Comparison of ENCODE assay signal across 11 cellular contexts in genomic region chr1:234271243-234271606, GRCh38.
A peak's percentile ranks its signal among the peaks of the same experiment; 100 is the strongest.
DNase-seq lines count a peak whose midpoint lies in the region; ATAC-seq, FAIRE-seq and TF ChIP-seq lines count a peak whose summit lies in the region.
"Had no signal": no experiment of that assay in that cellular context is flagged by ENCODE, and none has a peak within 500 bp of the region (broad histone marks: within the 10 kb centered on the region; RNA-seq: fewer than 3 reads in every experiment).

No MANE protein-coding gene starts in this region.

- no peak for TF ChIP-seq CTCF in A673 (conservative IDR thresholded peaks at IDR 0.05; ENCODE audit: low read depth, low read length)

- no peaks in the 10 kb centered on the region for H3K9me3 ChIP-seq in A673 (ENCODE audit: low read depth, low read length, poor library complexity, severe bottlenecking)

- CTCF ChIA-PET in A673 (lab: Charles Lee): interaction anchor here (1.0 kb wide), 1 partner anchor 58 kb away, joined by 3 read pairs; no protein-coding TSS in a partner anchor

- peak; percentile 98 for ATAC-seq in GM18870 (IDR thresholded peaks at IDR 0.05; ENCODE audit: unreplicated experiment)
- ATAC-seq in GM21786 (IDR thresholded peaks at IDR 0.05; ENCODE audit: unreplicated experiment): peak; percentile 98
- ATAC-seq in HG03354 (IDR thresholded peaks at IDR 0.05; ENCODE audit: poor library complexity, severe bottlenecking, unreplicated experiment): peak; percentile 97

- no peaks in the 10 kb centered on the region for H3K36me3 ChIP-seq in A673 (ENCODE audit: insufficient read depth, low read length, poor library complexity, severe bottlenecking)

- H3K4me1 ChIP-seq in A673 (ENCODE audit: insufficient read depth, low read length, poor library complexity, severe bottlenecking): peaks cover 19% of the 10 kb centered on the region

- intact Hi-C loops in A673 (cut with micrococcal nuclease; ENCODE audit: unreplicated experiment): no loop called here

- peak overlapping the region; percentile 9 for H3K4me3 ChIP-seq in A673 (ENCODE audit: low read depth, low read length, poor library complexity, severe bottlenecking)

- FAIRE-seq in HTR-8/SVneo (lab: Jason Lieb, UNC): no peak

- BruUV-seq in A673 (replicated peaks; lab: Mats Ljungman, UMichigan): no TSS peak

- peak overlapping the region; percentile 60 for H3K27ac ChIP-seq in A673 (ENCODE audit: low read depth, low read length, poor library complexity, severe bottlenecking)

- no peak for DNase-seq in A673 (ENCODE audit: low spot score)
- DNase-seq in NCI-H128 (lab: John Stamatoyannopoulos, UW; ENCODE audit: unreplicated experiment): no peak
- DNase-seq in iPS-NIHi11 (ENCODE audit: low spot score): no peak
- DNase-seq in HTR-8/SVneo (ENCODE audit: insufficient read length, low spot score): no peak
- no peak for DNase-seq in putamen (ENCODE audit: low spot score)
- DNase-seq: amygdala, Karpas-422, kidney glomerular epithelial cell had no signal

- no peaks in the 10 kb centered on the region for H3K27me3 ChIP-seq in A673 (replicated peaks; ENCODE audit: insufficient read depth, low read depth, low read length, poor library complexity)

- POLR2A ChIA-PET in A673 (lab: Charles Lee; ENCODE audit: low non-redundant PET): no interaction called here
